9 cellular contexts compared by ENCODE assay signal in genomic region chr18:48997681-48997984, GRCh38. TPM values are rescaled to one million over a fixed set of nuclear protein-coding genes. Genes with fewer than 3 reads are reported as not detected.
A peak's percentile ranks its signal among the peaks of the same experiment; 100 is the strongest.
DNase-seq lines count a peak whose midpoint lies in the region; ATAC-seq, FAIRE-seq and TF ChIP-seq lines count a peak whose summit lies in the region.
"Had no signal": no experiment of that assay in that cellular context is flagged by ENCODE, and none has a peak within 500 bp of the region (broad histone marks: within the 10 kb centered on the region; RNA-seq: fewer than 3 reads in every experiment).

No MANE protein-coding gene starts in this region.

- H2AFZ ChIP-seq in HepG2 (ENCODE audit: low read length) (no peak overlapping the region), mammary epithelial cell (ENCODE audit: low read depth, low read length) (peak overlapping the region; percentile 65)

- intact Hi-C loops in HepG2 (cut with micrococcal nuclease; ENCODE audit: unreplicated experiment) = no loop called here
- intact Hi-C loops in right lobe of liver (cut with DNase I) = loop anchor here in 1 of 2 donors (10.0 kb wide), 1 partner anchor 123 kb away; no protein-coding TSS in a partner anchor
- intact Hi-C loops in mammary epithelial cell (cut with micrococcal nuclease) = loop anchor here (1.0 to 2.0 kb wide), 2 partner anchors 23 to 45 kb away; no protein-coding TSS in a partner anchor

- H3K4me1 ChIP-seq in HepG2 (ENCODE audit: insufficient read depth, low read length) (peaks cover 39% of the 10 kb centered on the region), right lobe of liver (peaks cover 0 to 7% (median 0%) of the 10 kb centered on the region in 4 donors), mammary epithelial cell (ENCODE audit: insufficient read depth, low read length) (peaks cover 28% of the 10 kb centered on the region), muscle layer of duodenum (ENCODE audit: control insufficient read depth in 1 of 2, insufficient read depth in 2 of 2, low read length in 2 of 2) (peaks cover 7 to 34% of the 10 kb centered on the region in 2 donors)

- H3K9me3 ChIP-seq in HepG2 (ENCODE audit: low read length) = no peaks in the 10 kb centered on the region
- H3K9me3 ChIP-seq in right lobe of liver = no peaks in the 10 kb centered on the region
- no peaks in the 10 kb centered on the region for H3K9me3 ChIP-seq in mammary epithelial cell (replicated peaks; ENCODE audit: insufficient read depth, low read length)
- H3K9me3 ChIP-seq in muscle layer of duodenum (ENCODE audit: control insufficient read depth in 1 of 2, low read length in 2 of 2) = no peaks in the 10 kb centered on the region
- H3K9me3 ChIP-seq: MG63 had no signal

- CTCF ChIA-PET in HepG2 (lab: Yijun Ruan, JAX; ENCODE audit: low intra/inter-chr PET ratio, low total read pairs) = no interaction called here
- CTCF ChIA-PET in mammary epithelial cell (lab: Charles Lee; ENCODE audit: low non-redundant PET) = no interaction called here

- no TSS peak for BruUV-seq in HepG2 (replicated peaks; lab: Mats Ljungman, UMichigan)
- BruUV-seq in mammary epithelial cell (replicated peaks; lab: Mats Ljungman, UMichigan) = TSS peak; percentile 89

- TF ChIP-seq RAD21 in HepG2 (CRISPR knock-in tag; IDR thresholded peaks at IDR 0.05) = no peak

- H4K20me1 ChIP-seq in HepG2 (ENCODE audit: insufficient read depth, low read length) (no peaks in the 10 kb centered on the region), mammary epithelial cell (ENCODE audit: insufficient read depth, low read length) (no peaks in the 10 kb centered on the region)

- TF ChIP-seq CTCF in HepG2 (CRISPR knock-in tag; IDR thresholded peaks at IDR 0.05) (no peak), right lobe of liver (IDR thresholded peaks at IDR 0.05) (no peak), mammary epithelial cell (conservative IDR thresholded peaks at IDR 0.05 in 1 of 2, IDR thresholded peaks at IDR 0.05 in 1 of 2; ENCODE audit: extremely low read depth in 1 of 2, insufficient read depth in 1 of 2, low read depth in 1 of 2, low read length in 2 of 2) (no peak)

- dilution Hi-C loops in mammary epithelial cell (cut with HindIII; ENCODE audit: low sequenced_read_pairs) = loop anchor here (5.0 kb wide), 1 partner anchor 50 kb away; no protein-coding TSS in a partner anchor

- in situ Hi-C loops in HepG2 (cut with HindIII; ENCODE audit: extremely low pct_ligation_motif_present, low pct_unique_long_range_greater_than_20kb) = no loop called here
- in situ Hi-C loops in mammary epithelial cell (cut with MboI; ENCODE audit: low sequenced_read_pairs in 2 of 2) = no loop called here
- in situ Hi-C loops in G401 (cut with HindIII; ENCODE audit: low sequenced_read_pairs) = no loop called here

- TF ChIP-seq EP300 in HepG2 (IDR thresholded peaks at IDR 0.05; ENCODE audit: low read depth in 2 of 2, low read length in 2 of 2) (no peak), HepG2 (CRISPR knock-in tag; IDR thresholded peaks at IDR 0.05; ENCODE audit: borderline replicate concordance) (no peak)

- H3K36me3 ChIP-seq in HepG2 (replicated peaks in 1 of 2; ENCODE audit: control insufficient read depth in 1 of 2, insufficient read depth in 2 of 2, low read length in 2 of 2) (no peaks in the 10 kb centered on the region), right lobe of liver (no peaks in the 10 kb centered on the region), mammary epithelial cell (ENCODE audit: insufficient read depth, low read length) (no peaks in the 10 kb centered on the region), muscle layer of duodenum (ENCODE audit: control insufficient read depth in 1 of 2, insufficient read depth in 2 of 2, low read length in 2 of 2) (no peaks in the 10 kb centered on the region)
- H3K36me3 ChIP-seq: MG63 had no signal

- no peak for FAIRE-seq in HepG2 (lab: Jason Lieb, UNC)

- H3K27ac ChIP-seq in HepG2 (ENCODE audit: extremely low read length, insufficient read depth, low read length) = no peak overlapping the region
- no peak overlapping the region for H3K27ac ChIP-seq in right lobe of liver
- peak overlapping the region; percentile 90 for H3K27ac ChIP-seq in mammary epithelial cell (ENCODE audit: insufficient read depth, low read depth, low read length)
- peak overlapping the region; percentile 12 for H3K27ac ChIP-seq in muscle layer of duodenum (ENCODE audit: low read length)

- H3K27me3 ChIP-seq in HepG2 (ENCODE audit: control insufficient read depth in 1 of 2, insufficient read depth in 2 of 2, low read length in 2 of 2) (peaks cover 9 to 58% of the 10 kb centered on the region in 2 experiments; a peak in 4 of 5 replicates), right lobe of liver (no peaks in the 10 kb centered on the region), mammary epithelial cell (ENCODE audit: insufficient read depth, low read length) (no peaks in the 10 kb centered on the region), muscle layer of duodenum (ENCODE audit: low read depth, low read length) (no peaks in the 10 kb centered on the region)
- H3K27me3 ChIP-seq: MG63 had no signal

- H3K4me2 ChIP-seq in HepG2 (ENCODE audit: low read depth, low read length) (0 out of 2 replicates have a peak overlapping the region, but pooled peaks have one; percentile 13), mammary epithelial cell (ENCODE audit: insufficient read depth, low read depth, low read length) (peak overlapping the region; percentile 52)

- H3K9ac ChIP-seq in HepG2 (ENCODE audit: insufficient read depth, low read depth, low read length) = no peak overlapping the region; the same call in 1 of the 2 replicates
- H3K9ac ChIP-seq in mammary epithelial cell (ENCODE audit: insufficient read depth, low read length) = peak overlapping the region; percentile 73

- ATAC-seq in HepG2 (no peak), right lobe of liver (no peak)

- WGBS in HepG2 (ENCODE audit: low lambda C conversion rate) = 11% methylated on average over 5 of the region's 6 CpGs
- no CpG with 5 or more reads among the region's 6 CpGs for WGBS in right lobe of liver (ENCODE audit: insufficient coverage, low coverage, low lambda C conversion rate, missing lambda C conversion rate)
- 72% methylated on average over 6 of the region's 6 CpGs for WGBS in mammary epithelial cell (ENCODE audit: low coverage, missing lambda C conversion rate)

- H3K79me2 ChIP-seq in HepG2 (ENCODE audit: insufficient read depth, low read length) = no peaks in the 10 kb centered on the region
- H3K79me2 ChIP-seq in mammary epithelial cell (ENCODE audit: insufficient read depth, low read length) = no peaks in the 10 kb centered on the region

- H3K4me3 ChIP-seq in HepG2 (replicated peaks in 1 of 3; ENCODE audit: insufficient read depth in 1 of 3, low read depth in 2 of 3, low read length in 3 of 3) = no peak overlapping the region
- no peak overlapping the region for H3K4me3 ChIP-seq in right lobe of liver
- H3K4me3 ChIP-seq in mammary epithelial cell (replicated peaks in 1 of 3; ENCODE audit: insufficient read depth in 1 of 3, low read depth in 2 of 3, low read length in 3 of 3) = no peak overlapping the region
- no peak overlapping the region for H3K4me3 ChIP-seq in muscle layer of duodenum (ENCODE audit: low read depth in 1 of 2, low read length in 2 of 2)
- H3K4me3 ChIP-seq: MG63 had no signal

- POLR2A ChIA-PET in HepG2 (lab: Yijun Ruan, JAX) = interaction anchor here (1.4 to 1.7 kb wide), 2 partner anchors 9 to 24 kb away, joined by 3 to 5 read pairs; no protein-coding TSS in a partner anchor

- TF ChIP-seq POLR2A in HepG2 (IDR thresholded peaks at IDR 0.05; ENCODE audit: insufficient read depth in 1 of 2, low read depth in 2 of 2, low read length in 2 of 2) (no peak), right lobe of liver (IDR thresholded peaks at IDR 0.05) (no peak)

- DNase-seq in HepG2 (ENCODE audit: low spot score) (no peak), right lobe of liver (no peak), mammary epithelial cell (no peak), G401 (ENCODE audit: low spot score) (no peak), NCI-H510A (lab: John Stamatoyannopoulos, UW) (no peak), NCI-H2196 treated with DMSO at 0.1 percent for 48 hours (lab: John Stamatoyannopoulos, UW; ENCODE audit: unreplicated experiment) (no peak)
- no peak for DNase-seq in activated T-cell treated with anti-CD3 and anti-CD28 coated beads, Interleukin-2, amount 50 U/mL, for 1 hour

TF ChIP-seq in HepG2, 621 proteins besides CTCF, POLR2A, EP300 and RAD21:
- TF ChIP-seq RFX1 (IDR thresholded peaks at IDR 0.05) (0 out of 2 replicates have a peak, but pooled peaks have one; percentile 34), FOXA1 (IDR thresholded peaks at IDR 0.05) (no peak), FOXA1 (CRISPR knock-in tag; IDR thresholded peaks at IDR 0.05) (no peak)

RNA-seq across cellular contexts. Expression of gene SMAD7, which starts 46.9 kb away (rescaled TPM):
- total RNA-seq in HepG2 (2016; rRNA removed; fragmentation: Illumina TruSeq; extraction: Trizol) = 18.7 and 24.7 TPM in 2 replicates
- 3.3 TPM in 2 replicates for total RNA-seq in HepG2 (2016; cell fraction: cytosol; rRNA removed; fragmentation: Illumina TruSeq; extraction: Trizol; ENCODE audit: low read depth)
- total RNA-seq in HepG2 (2016; cell fraction: insoluble cytoplasmic fraction; rRNA removed; fragmentation: Illumina TruSeq; extraction: Trizol) = 17.7 and 26.0 TPM in 2 replicates
- total RNA-seq in HepG2 (2016; cell fraction: membrane; rRNA removed; fragmentation: Illumina TruSeq; extraction: Trizol) = 12.5 and 14.2 TPM in 2 replicates
- total RNA-seq in HepG2 (2016; cell fraction: nucleus; rRNA removed; fragmentation: Illumina TruSeq; extraction: Trizol) = 22.7 and 23.8 TPM in 2 replicates
- 15.8 and 17.4 TPM in 2 replicates for polyA plus RNA-seq in HepG2 (2011; rRNA removed)
- polyA plus RNA-seq in HepG2 (2011; cell fraction: cytosol; rRNA removed) = 15.1 and 16.9 TPM in 2 replicates
- 16.5 and 25.6 TPM in 2 replicates for polyA plus RNA-seq in HepG2 (2011; cell fraction: nucleus; rRNA removed)
- polyA plus RNA-seq in HepG2 (2012) = 5.6 and 8.5 TPM in 2 replicates
- polyA plus RNA-seq in HepG2 (2016; cell fraction: cytosol; fragmentation: Illumina TruSeq; extraction: Trizol; ENCODE audit: low read depth) = 1.4 and 2.1 TPM in 2 replicates
- polyA plus RNA-seq in HepG2 (2016; cell fraction: insoluble cytoplasmic fraction; fragmentation: Illumina TruSeq; extraction: Trizol; ENCODE audit: low read depth) = 15.7 and 17.1 TPM in 2 replicates
- 4.9 TPM in 2 replicates for polyA plus RNA-seq in HepG2 (2016; cell fraction: membrane; fragmentation: Illumina TruSeq; extraction: Trizol; ENCODE audit: low read depth)
- polyA plus RNA-seq in HepG2 (2016; cell fraction: nucleus; fragmentation: Illumina TruSeq; extraction: Trizol; ENCODE audit: insufficient read depth, low read depth) = 40.0 and 43.9 TPM in 2 replicates
- polyA minus RNA-seq in HepG2 (2011; rRNA and poly(A)+ RNA removed; ENCODE audit: low replicate concordance) = 38.7 and 47.8 TPM in 2 replicates
- polyA minus RNA-seq in HepG2 (2011; cell fraction: cytosol; rRNA and poly(A)+ RNA removed) = 11.5 and 17.8 TPM in 2 replicates
- 14.8 and 26.3 TPM in 2 replicates for polyA minus RNA-seq in HepG2 (2011; cell fraction: nucleus; rRNA and poly(A)+ RNA removed)
- total RNA-seq in right lobe of liver = 10 to 100 TPM in 4 of 6 experiments, 1 to 10 TPM in 2; 8.2 to 13.5 (median 11.0) TPM
- 10 to 100 TPM; 15.7 to 20.0 TPM for total RNA-seq in mammary epithelial cell
- polyA plus RNA-seq in mammary epithelial cell = 8.2 TPM
- 53.8 TPM for polyA minus RNA-seq in mammary epithelial cell
- 15.4 and 18.6 TPM in 2 replicates for total RNA-seq in G401 (2014; rRNA removed; shearing (Covaris generic))

Comparison
In these comparisons a context has a peak if more than half of its experiments do, and no peak if none do; other contexts are left out.
1. H3K27ac ChIP-seq: peak in mammary epithelial cell (single experiment) and muscle layer of duodenum (single experiment); none in HepG2 (single experiment) and right lobe of liver (0 of 3).